Comparison of ENCODE assay signal across 1 cellular context in the genomic region with DNA sequence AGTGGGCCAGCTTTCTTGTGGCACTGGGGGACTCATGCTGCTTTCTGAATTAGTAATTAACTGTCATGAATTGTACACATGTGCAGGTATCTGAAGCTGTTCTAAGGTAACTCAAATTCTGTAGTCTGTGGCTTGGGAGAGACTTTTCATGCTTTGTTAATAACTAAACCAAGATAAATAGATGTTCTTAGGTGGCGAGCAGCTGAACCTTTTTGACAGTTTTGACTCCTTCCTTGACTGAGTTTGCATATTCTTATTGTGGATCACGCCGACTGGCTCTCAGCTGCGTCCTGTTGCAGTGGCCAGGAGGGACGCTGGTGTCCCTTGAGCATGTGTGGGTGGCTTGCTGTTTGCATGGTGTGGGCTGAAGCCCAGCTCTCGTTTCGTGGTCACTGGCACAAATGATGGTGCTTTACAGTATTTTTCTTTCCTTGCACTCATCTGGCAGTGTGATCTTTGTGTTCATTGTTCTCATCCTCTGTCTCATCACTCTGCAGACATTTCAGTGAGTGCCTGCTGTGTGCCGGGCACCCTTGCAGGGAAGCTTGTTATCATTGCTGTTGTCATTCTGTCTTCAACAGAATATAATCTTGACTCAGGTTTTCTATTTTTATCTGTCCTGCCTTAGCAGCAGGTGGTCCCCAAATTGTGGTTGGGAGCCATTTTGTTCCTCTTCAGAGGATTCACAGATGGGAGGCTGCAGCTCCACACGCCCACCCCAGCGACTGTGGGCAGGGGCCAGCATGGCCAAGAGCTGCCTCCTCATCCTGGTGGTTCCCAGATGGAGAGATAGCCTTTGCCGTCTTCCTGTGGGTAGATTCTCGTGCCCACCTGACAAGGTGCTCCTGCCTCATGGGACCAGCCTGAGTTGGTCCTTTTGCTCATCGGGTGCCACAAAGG.
TF ChIP-seq lines count a peak whose summit lies in the region.

No MANE protein-coding gene starts in this region.

TF ChIP-seq in GM12878, 131 proteins besides CTCF, POLR2A, EP300 and RAD21 (continued from another document and continues in another):
- TF ChIP-seq, protein P1, sequence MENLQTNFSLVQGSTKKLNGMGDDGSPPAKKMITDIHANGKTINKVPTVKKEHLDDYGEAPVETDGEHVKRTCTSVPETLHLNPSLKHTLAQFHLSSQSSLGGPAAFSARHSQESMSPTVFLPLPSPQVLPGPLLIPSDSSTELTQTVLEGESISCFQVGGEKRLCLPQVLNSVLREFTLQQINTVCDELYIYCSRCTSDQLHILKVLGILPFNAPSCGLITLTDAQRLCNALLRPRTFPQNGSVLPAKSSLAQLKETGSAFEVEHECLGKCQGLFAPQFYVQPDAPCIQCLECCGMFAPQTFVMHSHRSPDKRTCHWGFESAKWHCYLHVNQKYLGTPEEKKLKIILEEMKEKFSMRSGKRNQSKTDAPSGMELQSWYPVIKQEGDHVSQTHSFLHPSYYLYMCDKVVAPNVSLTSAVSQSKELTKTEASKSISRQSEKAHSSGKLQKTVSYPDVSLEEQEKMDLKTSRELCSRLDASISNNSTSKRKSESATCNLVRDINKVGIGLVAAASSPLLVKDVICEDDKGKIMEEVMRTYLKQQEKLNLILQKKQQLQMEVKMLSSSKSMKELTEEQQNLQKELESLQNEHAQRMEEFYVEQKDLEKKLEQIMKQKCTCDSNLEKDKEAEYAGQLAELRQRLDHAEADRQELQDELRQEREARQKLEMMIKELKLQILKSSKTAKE (IDR thresholded peaks at IDR 0.05; ENCODE audit: low read depth, poor library complexity, severe bottlenecking), result peak; percentile 90
- no peak for TF ChIP-seq PRDM15 (CRISPR knock-in tag; IDR thresholded peaks at IDR 0.05)
- no peak for TF ChIP-seq SREBF2 (IDR thresholded peaks at IDR 0.05; ENCODE audit: low read length)
- TF ChIP-seq, protein P2, sequence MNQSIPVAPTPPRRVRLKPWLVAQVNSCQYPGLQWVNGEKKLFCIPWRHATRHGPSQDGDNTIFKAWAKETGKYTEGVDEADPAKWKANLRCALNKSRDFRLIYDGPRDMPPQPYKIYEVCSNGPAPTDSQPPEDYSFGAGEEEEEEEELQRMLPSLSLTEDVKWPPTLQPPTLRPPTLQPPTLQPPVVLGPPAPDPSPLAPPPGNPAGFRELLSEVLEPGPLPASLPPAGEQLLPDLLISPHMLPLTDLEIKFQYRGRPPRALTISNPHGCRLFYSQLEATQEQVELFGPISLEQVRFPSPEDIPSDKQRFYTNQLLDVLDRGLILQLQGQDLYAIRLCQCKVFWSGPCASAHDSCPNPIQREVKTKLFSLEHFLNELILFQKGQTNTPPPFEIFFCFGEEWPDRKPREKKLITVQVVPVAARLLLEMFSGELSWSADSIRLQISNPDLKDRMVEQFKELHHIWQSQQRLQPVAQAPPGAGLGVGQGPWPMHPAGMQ (IDR thresholded peaks at IDR 0.05; ENCODE audit: borderline replicate concordance), result no peak
- peak; percentile 100 for TF ChIP-seq POU2F2 (IDR thresholded peaks at IDR 0.05; ENCODE audit: borderline replicate concordance, low read depth, low read length)
- TF ChIP-seq ZNF687 (IDR thresholded peaks at IDR 0.05), result peak; percentile 86
- no peak for TF ChIP-seq ATF2 (IDR thresholded peaks at IDR 0.05; ENCODE audit: low read length)
- TF ChIP-seq MXI1 (IDR thresholded peaks at IDR 0.05; ENCODE audit: low read depth, low read length), result peak; percentile 92; the same call in 1 of the 2 replicates
- no peak for TF ChIP-seq BCLAF1 (IDR thresholded peaks at IDR 0.05)
- TF ChIP-seq, protein P3, sequence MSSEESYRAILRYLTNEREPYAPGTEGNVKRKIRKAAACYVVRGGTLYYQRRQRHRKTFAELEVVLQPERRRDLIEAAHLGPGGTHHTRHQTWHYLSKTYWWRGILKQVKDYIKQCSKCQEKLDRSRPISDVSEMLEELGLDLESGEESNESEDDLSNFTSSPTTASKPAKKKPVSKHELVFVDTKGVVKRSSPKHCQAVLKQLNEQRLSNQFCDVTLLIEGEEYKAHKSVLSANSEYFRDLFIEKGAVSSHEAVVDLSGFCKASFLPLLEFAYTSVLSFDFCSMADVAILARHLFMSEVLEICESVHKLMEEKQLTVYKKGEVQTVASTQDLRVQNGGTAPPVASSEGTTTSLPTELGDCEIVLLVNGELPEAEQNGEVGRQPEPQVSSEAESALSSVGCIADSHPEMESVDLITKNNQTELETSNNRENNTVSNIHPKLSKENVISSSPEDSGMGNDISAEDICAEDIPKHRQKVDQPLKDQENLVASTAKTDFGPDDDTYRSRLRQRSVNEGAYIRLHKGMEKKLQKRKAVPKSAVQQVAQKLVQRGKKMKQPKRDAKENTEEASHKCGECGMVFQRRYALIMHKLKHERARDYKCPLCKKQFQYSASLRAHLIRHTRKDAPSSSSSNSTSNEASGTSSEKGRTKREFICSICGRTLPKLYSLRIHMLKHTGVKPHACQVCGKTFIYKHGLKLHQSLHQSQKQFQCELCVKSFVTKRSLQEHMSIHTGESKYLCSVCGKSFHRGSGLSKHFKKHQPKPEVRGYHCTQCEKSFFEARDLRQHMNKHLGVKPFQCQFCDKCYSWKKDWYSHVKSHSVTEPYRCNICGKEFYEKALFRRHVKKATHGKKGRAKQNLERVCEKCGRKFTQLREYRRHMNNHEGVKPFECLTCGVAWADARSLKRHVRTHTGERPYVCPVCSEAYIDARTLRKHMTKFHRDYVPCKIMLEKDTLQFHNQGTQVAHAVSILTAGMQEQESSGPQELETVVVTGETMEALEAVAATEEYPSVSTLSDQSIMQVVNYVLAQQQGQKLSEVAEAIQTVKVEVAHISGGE (CRISPR knock-in tag; IDR thresholded peaks at IDR 0.05), result no peak
- TF ChIP-seq CREB1 (IDR thresholded peaks at IDR 0.05; ENCODE audit: low read depth), result no peak
- no peak for TF ChIP-seq BRCA1 (IDR thresholded peaks at IDR 0.05; ENCODE audit: low read depth, low read length)
- no peak for TF ChIP-seq JUND (IDR thresholded peaks at IDR 0.05; ENCODE audit: low read depth, low read length)
- no peak for TF ChIP-seq SIX5 (IDR thresholded peaks at IDR 0.05; ENCODE audit: low read depth, low read length, severe bottlenecking)
- TF ChIP-seq TCF7 (IDR thresholded peaks at IDR 0.05; ENCODE audit: borderline replicate concordance), result no peak
- TF ChIP-seq NFYA (IDR thresholded peaks at IDR 0.05; ENCODE audit: borderline replicate concordance, low read depth, low read length), result no peak
- TF ChIP-seq MYC (IDR thresholded peaks at IDR 0.05; ENCODE audit: insufficient read depth, insufficient read length, insufficient replicate concordance, low read length, severe bottlenecking), result peak; percentile 61
- TF ChIP-seq MTA3 (IDR thresholded peaks at IDR 0.05; ENCODE audit: borderline replicate concordance, low read length), result no peak
- peak; percentile 92 for TF ChIP-seq IKZF1 (conservative IDR thresholded peaks at IDR 0.05)
- TF ChIP-seq, protein P4, sequence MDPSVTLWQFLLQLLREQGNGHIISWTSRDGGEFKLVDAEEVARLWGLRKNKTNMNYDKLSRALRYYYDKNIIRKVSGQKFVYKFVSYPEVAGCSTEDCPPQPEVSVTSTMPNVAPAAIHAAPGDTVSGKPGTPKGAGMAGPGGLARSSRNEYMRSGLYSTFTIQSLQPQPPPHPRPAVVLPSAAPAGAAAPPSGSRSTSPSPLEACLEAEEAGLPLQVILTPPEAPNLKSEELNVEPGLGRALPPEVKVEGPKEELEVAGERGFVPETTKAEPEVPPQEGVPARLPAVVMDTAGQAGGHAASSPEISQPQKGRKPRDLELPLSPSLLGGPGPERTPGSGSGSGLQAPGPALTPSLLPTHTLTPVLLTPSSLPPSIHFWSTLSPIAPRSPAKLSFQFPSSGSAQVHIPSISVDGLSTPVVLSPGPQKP (IDR thresholded peaks at IDR 0.05; ENCODE audit: low read depth, low read length), result no peak; the same call in 1 of the 2 replicates
- no peak for TF ChIP-seq RCOR1 (conservative IDR thresholded peaks at IDR 0.05; ENCODE audit: low read depth, low read length)
- TF ChIP-seq EZH2 (IDR thresholded peaks at IDR 0.05; ENCODE audit: borderline replicate concordance, control insufficient read depth, low read depth, low read length), result no peak
- no peak for TF ChIP-seq KAT2A (conservative IDR thresholded peaks at IDR 0.05; ENCODE audit: control insufficient read depth, low read depth, low read length)
